ENCODE assay signal across 13 cellular contexts in the genomic region with DNA sequence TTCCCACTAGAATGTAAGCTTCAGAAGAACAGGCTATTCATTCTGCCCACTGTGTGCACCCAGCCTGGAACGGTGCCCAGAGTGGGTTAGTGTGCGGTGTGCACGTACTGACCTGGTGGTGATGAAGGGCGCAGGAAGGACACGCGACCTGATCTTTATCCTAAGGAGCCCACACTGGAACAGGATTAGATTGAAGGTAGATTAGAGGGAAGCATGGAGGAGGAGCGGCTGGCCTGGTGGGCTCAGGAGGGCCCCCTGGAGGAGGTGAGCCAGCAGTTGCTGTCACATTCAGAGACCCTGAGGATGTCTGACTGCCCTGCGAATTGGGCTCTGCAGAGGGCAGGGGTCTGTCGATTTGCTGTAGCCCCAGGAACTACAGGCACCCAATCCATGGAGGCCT.
DNase-seq lines count a peak whose midpoint lies in the region; ATAC-seq and TF ChIP-seq lines count a peak whose summit lies in the region.
"Had no signal": no experiment of that assay in that cellular context is flagged by ENCODE, and none has a peak within 500 bp of the region (broad histone marks: within the 10 kb centered on the region; RNA-seq: fewer than 3 reads in every experiment).

No MANE protein-coding gene starts in this region.

- TF ChIP-seq CTCF in ovary (IDR thresholded peaks at IDR 0.05) = no peak

- TF ChIP-seq POLR2A in ovary (IDR thresholded peaks at IDR 0.05) = no peak

- peaks cover 2% of the 10 kb centered on the region for H3K9me3 Mint-ChIP-seq in activated naive CD8-positive, alpha-beta T cell treated with anti-CD3 and anti-CD28 coated beads for 36 hours
- H3K9me3 Mint-ChIP-seq: activated CD4-positive, alpha-beta memory T cell treated with anti-CD3 and anti-CD28 coated beads, Interleukin-2, amount 10 ng/mL, durations not matched to agents 7 days and 5 days had no signal

- H3K4me2 ChIP-seq in BLaER1 = peak overlapping the region; percentile 34

- H3K27me3 ChIP-seq in BLaER1 (peaks cover 18% of the 10 kb centered on the region), ovary (no peaks in the 10 kb centered on the region)
- H3K27me3 ChIP-seq: pancreas had no signal

- no peaks in the 10 kb centered on the region for H3K27me3 Mint-ChIP-seq in activated naive CD8-positive, alpha-beta T cell treated with anti-CD3 and anti-CD28 coated beads for 36 hours

- H4K20me1 ChIP-seq in BLaER1 = no peaks in the 10 kb centered on the region

- H3K4me1 Mint-ChIP-seq in activated naive CD8-positive, alpha-beta T cell treated with anti-CD3 and anti-CD28 coated beads for 36 hours = no peaks in the 10 kb centered on the region
- H3K4me1 Mint-ChIP-seq: activated CD4-positive, alpha-beta memory T cell treated with anti-CD3 and anti-CD28 coated beads, Interleukin-2, amount 10 ng/mL, durations not matched to agents 7 days and 5 days; CD4-positive, CD25-positive, alpha-beta regulatory T cell had no signal

- no peak overlapping the region for H3K27ac Mint-ChIP-seq in activated naive CD8-positive, alpha-beta T cell treated with anti-CD3 and anti-CD28 coated beads for 36 hours
- H3K27ac Mint-ChIP-seq: activated CD4-positive, alpha-beta memory T cell treated with anti-CD3 and anti-CD28 coated beads, Interleukin-2, amount 10 ng/mL, durations not matched to agents 7 days and 5 days; CD4-positive, CD25-positive, alpha-beta regulatory T cell had no signal

- H3K9ac ChIP-seq in BLaER1 = no peak overlapping the region

- H3K4me3 ChIP-seq in BLaER1 (no peak overlapping the region), ovary (no peak overlapping the region)
- H3K4me3 ChIP-seq: pancreas had no signal

- 62 to 76% (median 73%) methylated on average over 9 of the region's 9 CpGs for WGBS in ovary, 3 donors

- TF ChIP-seq EP300 in ovary (IDR thresholded peaks at IDR 0.05) = no peak

- H3K36me3 ChIP-seq in BLaER1 (no peaks in the 10 kb centered on the region), ovary (no peaks in the 10 kb centered on the region)
- H3K36me3 ChIP-seq: pancreas had no signal

- DNase-seq in HuH-7 (ENCODE audit: low spot score) = peak; percentile 25
- peak; percentile 70 for DNase-seq in ecto neural progenitor cell (ENCODE audit: low spot score)
- peak in 2 of 5 donors; percentile 58 to 60 for DNase-seq in ovary
- no peak for DNase-seq in T-helper 9 cell
- no peak for DNase-seq in NCI-H1092 treated with DMSO at 0.1 percent for 48 hours (lab: John Stamatoyannopoulos, UW)
- no peak for DNase-seq in activated naive CD8-positive, alpha-beta T cell treated with anti-CD3 and anti-CD28 coated beads for 36 hours
- DNase-seq: activated CD4-positive, alpha-beta memory T cell treated with anti-CD3 and anti-CD28 coated beads, Interleukin-2, amount 10 ng/mL, durations not matched to agents 7 days and 5 days; activated effector memory CD4-positive, alpha-beta T cell treated with Interleukin-2 at 50 U/mL for 16 hours; CD4-positive, CD25-positive, alpha-beta regulatory T cell; pancreas; T-helper 2 cell had no signal

- intact Hi-C loops in ovary (cut with DNase I) = loop anchor here in 1 of 4 donors (10.0 kb wide), 1 partner anchor 68 kb away; no protein-coding TSS in a partner anchor

- no peak overlapping the region for H3K27ac ChIP-seq in BLaER1
- H3K27ac ChIP-seq in ovary = peak overlapping the region; percentile 70 to 90
- H3K27ac ChIP-seq: pancreas had no signal

- H3K4me1 ChIP-seq in BLaER1 (peaks cover 19% of the 10 kb centered on the region), ovary (ENCODE audit: insufficient read depth) (peaks cover 34% of the 10 kb centered on the region)
- H3K4me1 ChIP-seq: pancreas had no signal

- H3K36me3 Mint-ChIP-seq in activated naive CD8-positive, alpha-beta T cell treated with anti-CD3 and anti-CD28 coated beads for 36 hours = no peaks in the 10 kb centered on the region
- H3K36me3 Mint-ChIP-seq: CD4-positive, CD25-positive, alpha-beta regulatory T cell had no signal

- H3K9me3 ChIP-seq in BLaER1 = peaks cover 23% of the 10 kb centered on the region
- H3K9me3 ChIP-seq in ovary = no peaks in the 10 kb centered on the region
- H3K9me3 ChIP-seq: pancreas had no signal

- no peak overlapping the region for H3K4me3 Mint-ChIP-seq in activated naive CD8-positive, alpha-beta T cell treated with anti-CD3 and anti-CD28 coated beads for 36 hours
- H3K4me3 Mint-ChIP-seq: activated CD4-positive, alpha-beta memory T cell treated with anti-CD3 and anti-CD28 coated beads, Interleukin-2, amount 10 ng/mL, durations not matched to agents 7 days and 5 days; CD4-positive, CD25-positive, alpha-beta regulatory T cell had no signal

- ATAC-seq in HG02870 (IDR thresholded peaks at IDR 0.05; ENCODE audit: unreplicated experiment) = no peak
- ATAC-seq: pancreas had no signal

Comparison
In these comparisons a context has a peak if more than half of its experiments do, and no peak if none do; other contexts are left out.
1. DNase-seq: peak in HuH-7 (single experiment) and ecto neural progenitor cell (single experiment); none in T-helper 9 cell (single experiment), NCI-H1092 treated with DMSO at 0.1 percent for 48 hours (single experiment) and activated naive CD8-positive, alpha-beta T cell treated with anti-CD3 and anti-CD28 coated beads for 36 hours (single experiment).